Comparison of ENCODE assay signal across 9 cellular contexts in the genomic region with DNA sequence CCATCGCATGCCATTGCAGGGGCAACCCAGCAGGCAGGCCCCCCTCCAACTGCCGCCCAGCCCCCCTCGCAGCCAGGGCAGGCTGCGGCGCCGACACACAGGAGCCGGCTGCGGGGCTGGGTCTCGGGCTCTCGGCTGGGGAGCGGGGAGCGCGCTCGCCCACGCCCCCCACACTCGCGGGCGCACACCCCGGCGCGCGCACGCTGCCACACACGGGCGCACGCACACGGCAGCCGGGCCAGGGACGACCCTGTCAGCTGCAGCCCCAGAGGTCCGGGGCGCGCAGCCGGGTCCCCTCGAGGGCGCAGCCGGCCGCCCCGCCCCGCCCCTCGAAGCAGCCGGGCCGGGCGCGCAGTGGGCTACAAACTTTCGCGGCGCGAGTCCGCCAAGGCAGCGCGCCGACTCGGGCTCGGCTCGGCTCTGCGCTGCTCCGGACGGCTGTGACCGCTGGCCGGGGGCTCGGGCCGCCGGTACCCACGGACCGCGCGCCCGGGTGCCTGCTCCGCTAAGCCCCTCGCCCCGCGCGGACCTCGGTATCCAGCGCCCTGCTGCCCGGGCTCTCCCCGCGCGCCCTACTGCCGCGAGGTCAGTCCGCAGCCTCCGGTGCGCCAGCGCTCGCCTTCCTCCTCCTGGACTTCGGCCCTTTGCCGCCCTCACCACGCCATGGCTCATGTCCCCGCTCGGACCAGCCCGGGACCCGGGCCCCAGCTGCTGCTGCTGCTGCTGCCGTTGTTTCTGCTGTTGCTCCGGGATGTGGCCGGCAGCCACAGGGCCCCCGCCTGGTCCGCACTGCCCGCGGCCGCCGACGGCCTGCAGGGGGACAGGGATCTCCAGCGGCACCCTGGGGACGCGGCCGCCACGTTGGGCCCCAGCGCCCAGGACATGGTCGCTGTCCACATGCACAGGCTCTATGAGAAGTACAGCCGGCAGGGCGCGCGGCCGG. TPM values are rescaled to one million over a fixed set of nuclear protein-coding genes. Genes with fewer than 3 reads are reported as not detected.
DNase-seq lines count a peak whose midpoint lies in the region; ATAC-seq, FAIRE-seq and TF ChIP-seq lines count a peak whose summit lies in the region.
"Had no signal": no experiment of that assay in that cellular context is flagged by ENCODE, and none has a peak within 500 bp of the region (broad histone marks: within the 10 kb centered on the region; RNA-seq: fewer than 3 reads in every experiment).

Gene GDF10, plus strand, starts transcription at position 209 of the 943 bp plus-strand sequence. Its CDS starts 455 bp downstream, at position 664.

- peaks cover 2% of the 10 kb centered on the region for H3K4me1 Mint-ChIP-seq in astrocyte (ENCODE audit: low read depth, unreplicated experiment)
- peaks cover 31% of the 10 kb centered on the region for H3K4me1 Mint-ChIP-seq in stimulated activated naive CD8-positive, alpha-beta T cell treated with anti-CD3 and anti-CD28 coated beads, Interleukin-15, amount 100 ng/mL, for 72 hours

- H3K4me3 Mint-ChIP-seq in astrocyte (ENCODE audit: unreplicated experiment): peak within 1 kb of the TSS; percentile 78
- peak within 1 kb of the TSS; percentile 80 to 81 for H3K4me3 Mint-ChIP-seq in stimulated activated naive CD8-positive, alpha-beta T cell treated with anti-CD3 and anti-CD28 coated beads, Interleukin-15, amount 100 ng/mL, for 72 hours

- DNase-seq in astrocyte (ENCODE audit: low read depth) (no peak), right lobe of liver (peak in 1 of 3 donors; percentile 58), hippocampal formation (lab: John Stamatoyannopoulos, UW) (no peak), NCI-H128 (lab: John Stamatoyannopoulos, UW; ENCODE audit: unreplicated experiment) (no peak)
- DNase-seq in stimulated activated naive CD8-positive, alpha-beta T cell treated with anti-CD3 and anti-CD28 coated beads, Interleukin-15, amount 100 ng/mL, for 72 hours: peak in 1 of 2 donors; percentile 18
- DNase-seq: activated effector memory CD4-positive, alpha-beta T cell treated with Interleukin-2 at 50 U/mL for 16 hours; NCI-H1105 had no signal

- H3K27me3 ChIP-seq in Loucy (ENCODE audit: insufficient read depth, low read length, poor library complexity, severe bottlenecking) (no peaks in the 10 kb centered on the region), astrocyte (ENCODE audit: insufficient read depth, low read length) (peaks cover 40% of the 10 kb centered on the region), right lobe of liver (peaks cover 0 to 7% of the 10 kb centered on the region in 2 donors)

- no peak within 1 kb of the TSS for H3K27ac ChIP-seq in astrocyte (ENCODE audit: low read depth, low read length)
- no peak within 1 kb of the TSS for H3K27ac ChIP-seq in right lobe of liver

- no peak within 1 kb of the TSS for H3K27ac Mint-ChIP-seq in astrocyte (ENCODE audit: unreplicated experiment)
- H3K27ac Mint-ChIP-seq in stimulated activated naive CD8-positive, alpha-beta T cell treated with anti-CD3 and anti-CD28 coated beads, Interleukin-15, amount 100 ng/mL, for 72 hours: no peak within 1 kb of the TSS

- H4K20me1 ChIP-seq in Loucy (ENCODE audit: insufficient read depth, low read length, poor library complexity, severe bottlenecking) (no peaks in the 10 kb centered on the region), astrocyte (ENCODE audit: insufficient read depth, low read length) (no peaks in the 10 kb centered on the region)

- peak within 1 kb of the TSS; percentile 9 for H3K9ac ChIP-seq in Loucy (ENCODE audit: low read depth, low read length, poor library complexity, severe bottlenecking)
- no peak within 1 kb of the TSS for H3K9ac ChIP-seq in astrocyte (ENCODE audit: low read length)

- 17% methylated on average over 1 of the region's 115 CpGs for WGBS in right lobe of liver (ENCODE audit: insufficient coverage, low coverage, low lambda C conversion rate, missing lambda C conversion rate)

- peaks cover 76% of the 10 kb centered on the region for H3K27me3 Mint-ChIP-seq in astrocyte (ENCODE audit: low read depth, unreplicated experiment)
- peaks cover 39% of the 10 kb centered on the region for H3K27me3 Mint-ChIP-seq in stimulated activated naive CD8-positive, alpha-beta T cell treated with anti-CD3 and anti-CD28 coated beads, Interleukin-15, amount 100 ng/mL, for 72 hours

- H3K79me2 ChIP-seq in Loucy (ENCODE audit: insufficient read depth, low read length) (no peaks in the 10 kb centered on the region), astrocyte (ENCODE audit: insufficient read depth, low read length) (no peaks in the 10 kb centered on the region)

- ATAC-seq in right lobe of liver (peak; percentile 43 to 71 (median 63)), GM21825 (IDR thresholded peaks at IDR 0.05; ENCODE audit: unreplicated experiment) (no peak)
- peak; percentile 53 for ATAC-seq in stimulated activated naive CD8-positive, alpha-beta T cell treated with anti-CD3 and anti-CD28 coated beads, Interleukin-15, amount 100 ng/mL, for 72 hours

- no peaks in the 10 kb centered on the region for H3K9me3 Mint-ChIP-seq in astrocyte (ENCODE audit: unreplicated experiment)
- H3K9me3 Mint-ChIP-seq in stimulated activated naive CD8-positive, alpha-beta T cell treated with anti-CD3 and anti-CD28 coated beads, Interleukin-15, amount 100 ng/mL, for 72 hours: no peaks in the 10 kb centered on the region

- H3K4me1 ChIP-seq in Loucy (ENCODE audit: insufficient read depth, low read length, poor library complexity, severe bottlenecking) (peaks cover 44% of the 10 kb centered on the region), astrocyte (ENCODE audit: insufficient read depth, low read length) (peaks cover 2% of the 10 kb centered on the region), right lobe of liver (peaks cover 0 to 11% (median 0%) of the 10 kb centered on the region in 4 donors)

- H3K4me3 ChIP-seq in Loucy (ENCODE audit: low read length, poor library complexity, severe bottlenecking) (no peak within 1 kb of the TSS), astrocyte (ENCODE audit: insufficient read depth, low read depth, low read length) (peak within 1 kb of the TSS; percentile 37), right lobe of liver (peak within 1 kb of the TSS in 2 of 3 donors; percentile 21 to 43)

- intact Hi-C loops in right lobe of liver (cut with DNase I): no loop called here

- H3K9me3 ChIP-seq in Loucy (ENCODE audit: insufficient read depth, low read depth, low read length): no peaks in the 10 kb centered on the region
- no peaks in the 10 kb centered on the region for H3K9me3 ChIP-seq in astrocyte (ENCODE audit: insufficient read depth, low read depth, low read length)
- no peaks in the 10 kb centered on the region for H3K9me3 ChIP-seq in right lobe of liver

- no peaks in the 10 kb centered on the region for H3K36me3 Mint-ChIP-seq in astrocyte (ENCODE audit: low read depth, unreplicated experiment)

- H3K36me3 ChIP-seq in Loucy (ENCODE audit: insufficient read depth, low read length) (no peaks in the 10 kb centered on the region), astrocyte (ENCODE audit: insufficient read depth, low read length) (no peaks in the 10 kb centered on the region), right lobe of liver (no peaks in the 10 kb centered on the region)

- H3F3A ChIP-seq in Loucy (ENCODE audit: low read depth): no peaks in the 10 kb centered on the region

- no peak within 1 kb of the TSS for H2AFZ ChIP-seq in Loucy (ENCODE audit: low read length)
- peak within 1 kb of the TSS; percentile 52 for H2AFZ ChIP-seq in astrocyte (ENCODE audit: low read depth, low read length)

- FAIRE-seq in astrocyte (lab: Jason Lieb, UNC): no peak

- TF ChIP-seq CTCF in Loucy (conservative IDR thresholded peaks at IDR 0.05; ENCODE audit: low read length): no peak
- TF ChIP-seq CTCF in astrocyte (IDR thresholded peaks at IDR 0.05; ENCODE audit: insufficient read depth, low read depth, low read length): no peak
- TF ChIP-seq CTCF in right lobe of liver (IDR thresholded peaks at IDR 0.05): no peak

- H3K4me2 ChIP-seq in Loucy (ENCODE audit: low read depth, low read length, poor library complexity, severe bottlenecking) (no peak within 1 kb of the TSS), astrocyte (ENCODE audit: low read length) (peak within 1 kb of the TSS; percentile 79)

- no peaks in the 10 kb centered on the region for H3K9me2 ChIP-seq in Loucy (replicated peaks; ENCODE audit: low read depth, low read length)

- TF ChIP-seq POLR2A in right lobe of liver (IDR thresholded peaks at IDR 0.05): no peak

RNA-seq across cellular contexts. Expression of gene GDF10, which starts in this region (rescaled TPM):
- total RNA-seq in astrocyte (2.2 and 6.1 TPM in 2 replicates), right lobe of liver (not detected)

Comparison
In these comparisons a context has a peak if more than half of its experiments do, and no peak if none do; other contexts are left out.
1. Peak in ATAC-seq and H3K4me3 ChIP-seq in right lobe of liver; RNA of the gene not detected or under 1 TPM.